In the genomic region with DNA sequence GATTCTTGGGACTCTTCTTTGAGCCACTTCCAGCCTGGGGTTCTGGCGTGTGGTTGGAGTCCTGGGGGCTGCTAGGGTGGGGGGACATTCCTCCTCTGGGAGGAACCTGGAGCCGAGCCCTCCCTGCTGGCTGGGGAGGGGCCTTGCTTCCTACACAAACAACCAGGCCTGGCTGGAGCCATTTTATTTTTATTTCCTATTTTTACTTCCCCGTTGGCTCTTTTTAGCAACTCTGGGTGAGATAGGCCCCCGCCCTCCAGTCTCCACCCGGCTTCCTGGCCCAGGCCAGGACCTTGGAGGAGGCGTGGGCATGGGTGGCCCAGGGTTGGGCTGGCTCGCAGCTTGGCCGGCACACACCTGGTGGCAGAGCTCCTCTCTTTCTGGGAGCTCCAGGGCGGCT, we compare ENCODE assay signal across 2 cellular contexts.
TF ChIP-seq lines count a peak whose summit lies in the region.

No MANE protein-coding gene starts in this region.

TF ChIP-seq in liver, 16 proteins besides CTCF, POLR2A, EP300 and RAD21:
- no peak for TF ChIP-seq NR2F2 (IDR thresholded peaks at IDR 0.05)
- TF ChIP-seq YY1 (IDR thresholded peaks at IDR 0.05), result no peak
- TF ChIP-seq TAF1 (conservative IDR thresholded peaks at IDR 0.05), result no peak
- TF ChIP-seq HNF4A (conservative IDR thresholded peaks at IDR 0.05), result no peak
- no peak for TF ChIP-seq SP1 (IDR thresholded peaks at IDR 0.05)
- no peak for TF ChIP-seq RXRA (IDR thresholded peaks at IDR 0.05)
- no peak for TF ChIP-seq FOXA2 (IDR thresholded peaks at IDR 0.05)
- TF ChIP-seq HNF4G (IDR thresholded peaks at IDR 0.05), result no peak
- TF ChIP-seq FOXA1 (IDR thresholded peaks at IDR 0.05), result no peak
- TF ChIP-seq, protein P1, sequence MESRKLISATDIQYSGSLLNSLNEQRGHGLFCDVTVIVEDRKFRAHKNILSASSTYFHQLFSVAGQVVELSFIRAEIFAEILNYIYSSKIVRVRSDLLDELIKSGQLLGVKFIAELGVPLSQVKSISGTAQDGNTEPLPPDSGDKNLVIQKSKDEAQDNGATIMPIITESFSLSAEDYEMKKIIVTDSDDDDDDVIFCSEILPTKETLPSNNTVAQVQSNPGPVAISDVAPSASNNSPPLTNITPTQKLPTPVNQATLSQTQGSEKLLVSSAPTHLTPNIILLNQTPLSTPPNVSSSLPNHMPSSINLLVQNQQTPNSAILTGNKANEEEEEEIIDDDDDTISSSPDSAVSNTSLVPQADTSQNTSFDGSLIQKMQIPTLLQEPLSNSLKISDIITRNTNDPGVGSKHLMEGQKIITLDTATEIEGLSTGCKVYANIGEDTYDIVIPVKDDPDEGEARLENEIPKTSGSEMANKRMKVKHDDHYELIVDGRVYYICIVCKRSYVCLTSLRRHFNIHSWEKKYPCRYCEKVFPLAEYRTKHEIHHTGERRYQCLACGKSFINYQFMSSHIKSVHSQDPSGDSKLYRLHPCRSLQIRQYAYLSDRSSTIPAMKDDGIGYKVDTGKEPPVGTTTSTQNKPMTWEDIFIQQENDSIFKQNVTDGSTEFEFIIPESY (IDR thresholded peaks at IDR 0.05), result no peak
- no peak for TF ChIP-seq GABPA (IDR thresholded peaks at IDR 0.05 in 1 of 2, conservative IDR thresholded peaks at IDR 0.05 in 1 of 2)
- TF ChIP-seq JUND (IDR thresholded peaks at IDR 0.05), result no peak
- TF ChIP-seq, protein P2, sequence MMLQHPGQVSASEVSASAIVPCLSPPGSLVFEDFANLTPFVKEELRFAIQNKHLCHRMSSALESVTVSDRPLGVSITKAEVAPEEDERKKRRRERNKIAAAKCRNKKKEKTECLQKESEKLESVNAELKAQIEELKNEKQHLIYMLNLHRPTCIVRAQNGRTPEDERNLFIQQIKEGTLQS (IDR thresholded peaks at IDR 0.05), result no peak
- no peak for TF ChIP-seq EGR1 (IDR thresholded peaks at IDR 0.05; ENCODE audit: low read depth in 2 of 2)
- TF ChIP-seq, protein P3, sequence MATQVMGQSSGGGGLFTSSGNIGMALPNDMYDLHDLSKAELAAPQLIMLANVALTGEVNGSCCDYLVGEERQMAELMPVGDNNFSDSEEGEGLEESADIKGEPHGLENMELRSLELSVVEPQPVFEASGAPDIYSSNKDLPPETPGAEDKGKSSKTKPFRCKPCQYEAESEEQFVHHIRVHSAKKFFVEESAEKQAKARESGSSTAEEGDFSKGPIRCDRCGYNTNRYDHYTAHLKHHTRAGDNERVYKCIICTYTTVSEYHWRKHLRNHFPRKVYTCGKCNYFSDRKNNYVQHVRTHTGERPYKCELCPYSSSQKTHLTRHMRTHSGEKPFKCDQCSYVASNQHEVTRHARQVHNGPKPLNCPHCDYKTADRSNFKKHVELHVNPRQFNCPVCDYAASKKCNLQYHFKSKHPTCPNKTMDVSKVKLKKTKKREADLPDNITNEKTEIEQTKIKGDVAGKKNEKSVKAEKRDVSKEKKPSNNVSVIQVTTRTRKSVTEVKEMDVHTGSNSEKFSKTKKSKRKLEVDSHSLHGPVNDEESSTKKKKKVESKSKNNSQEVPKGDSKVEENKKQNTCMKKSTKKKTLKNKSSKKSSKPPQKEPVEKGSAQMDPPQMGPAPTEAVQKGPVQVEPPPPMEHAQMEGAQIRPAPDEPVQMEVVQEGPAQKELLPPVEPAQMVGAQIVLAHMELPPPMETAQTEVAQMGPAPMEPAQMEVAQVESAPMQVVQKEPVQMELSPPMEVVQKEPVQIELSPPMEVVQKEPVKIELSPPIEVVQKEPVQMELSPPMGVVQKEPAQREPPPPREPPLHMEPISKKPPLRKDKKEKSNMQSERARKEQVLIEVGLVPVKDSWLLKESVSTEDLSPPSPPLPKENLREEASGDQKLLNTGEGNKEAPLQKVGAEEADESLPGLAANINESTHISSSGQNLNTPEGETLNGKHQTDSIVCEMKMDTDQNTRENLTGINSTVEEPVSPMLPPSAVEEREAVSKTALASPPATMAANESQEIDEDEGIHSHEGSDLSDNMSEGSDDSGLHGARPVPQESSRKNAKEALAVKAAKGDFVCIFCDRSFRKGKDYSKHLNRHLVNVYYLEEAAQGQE (IDR thresholded peaks at IDR 0.05), result no peak
- TF ChIP-seq, protein P4, sequence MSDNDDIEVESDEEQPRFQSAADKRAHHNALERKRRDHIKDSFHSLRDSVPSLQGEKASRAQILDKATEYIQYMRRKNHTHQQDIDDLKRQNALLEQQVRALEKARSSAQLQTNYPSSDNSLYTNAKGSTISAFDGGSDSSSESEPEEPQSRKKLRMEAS (IDR thresholded peaks at IDR 0.05), result no peak

TF ChIP-seq in HepG2, 621 proteins besides CTCF, POLR2A, EP300 and RAD21:
- TF ChIP-seq KDM2A (CRISPR knock-in tag; IDR thresholded peaks at IDR 0.05; ENCODE audit: borderline replicate concordance, low read depth), result no peak
- no peak for TF ChIP-seq ZNF619 (CRISPR knock-in tag; IDR thresholded peaks at IDR 0.05)
- TF ChIP-seq, protein P5, sequence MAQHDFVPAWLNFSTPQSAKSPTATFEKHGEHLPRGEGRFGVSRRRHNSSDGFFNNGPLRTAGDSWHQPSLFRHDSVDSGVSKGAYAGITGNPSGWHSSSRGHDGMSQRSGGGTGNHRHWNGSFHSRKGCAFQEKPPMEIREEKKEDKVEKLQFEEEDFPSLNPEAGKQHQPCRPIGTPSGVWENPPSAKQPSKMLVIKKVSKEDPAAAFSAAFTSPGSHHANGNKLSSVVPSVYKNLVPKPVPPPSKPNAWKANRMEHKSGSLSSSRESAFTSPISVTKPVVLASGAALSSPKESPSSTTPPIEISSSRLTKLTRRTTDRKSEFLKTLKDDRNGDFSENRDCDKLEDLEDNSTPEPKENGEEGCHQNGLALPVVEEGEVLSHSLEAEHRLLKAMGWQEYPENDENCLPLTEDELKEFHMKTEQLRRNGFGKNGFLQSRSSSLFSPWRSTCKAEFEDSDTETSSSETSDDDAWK (CRISPR knock-in tag; IDR thresholded peaks at IDR 0.05), result no peak
- TF ChIP-seq, protein P6, sequence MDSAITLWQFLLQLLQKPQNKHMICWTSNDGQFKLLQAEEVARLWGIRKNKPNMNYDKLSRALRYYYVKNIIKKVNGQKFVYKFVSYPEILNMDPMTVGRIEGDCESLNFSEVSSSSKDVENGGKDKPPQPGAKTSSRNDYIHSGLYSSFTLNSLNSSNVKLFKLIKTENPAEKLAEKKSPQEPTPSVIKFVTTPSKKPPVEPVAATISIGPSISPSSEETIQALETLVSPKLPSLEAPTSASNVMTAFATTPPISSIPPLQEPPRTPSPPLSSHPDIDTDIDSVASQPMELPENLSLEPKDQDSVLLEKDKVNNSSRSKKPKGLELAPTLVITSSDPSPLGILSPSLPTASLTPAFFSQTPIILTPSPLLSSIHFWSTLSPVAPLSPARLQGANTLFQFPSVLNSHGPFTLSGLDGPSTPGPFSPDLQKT (CRISPR knock-in tag; IDR thresholded peaks at IDR 0.05; ENCODE audit: borderline replicate concordance), result no peak
- TF ChIP-seq, protein P7, sequence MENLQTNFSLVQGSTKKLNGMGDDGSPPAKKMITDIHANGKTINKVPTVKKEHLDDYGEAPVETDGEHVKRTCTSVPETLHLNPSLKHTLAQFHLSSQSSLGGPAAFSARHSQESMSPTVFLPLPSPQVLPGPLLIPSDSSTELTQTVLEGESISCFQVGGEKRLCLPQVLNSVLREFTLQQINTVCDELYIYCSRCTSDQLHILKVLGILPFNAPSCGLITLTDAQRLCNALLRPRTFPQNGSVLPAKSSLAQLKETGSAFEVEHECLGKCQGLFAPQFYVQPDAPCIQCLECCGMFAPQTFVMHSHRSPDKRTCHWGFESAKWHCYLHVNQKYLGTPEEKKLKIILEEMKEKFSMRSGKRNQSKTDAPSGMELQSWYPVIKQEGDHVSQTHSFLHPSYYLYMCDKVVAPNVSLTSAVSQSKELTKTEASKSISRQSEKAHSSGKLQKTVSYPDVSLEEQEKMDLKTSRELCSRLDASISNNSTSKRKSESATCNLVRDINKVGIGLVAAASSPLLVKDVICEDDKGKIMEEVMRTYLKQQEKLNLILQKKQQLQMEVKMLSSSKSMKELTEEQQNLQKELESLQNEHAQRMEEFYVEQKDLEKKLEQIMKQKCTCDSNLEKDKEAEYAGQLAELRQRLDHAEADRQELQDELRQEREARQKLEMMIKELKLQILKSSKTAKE (CRISPR knock-in tag; IDR thresholded peaks at IDR 0.05; ENCODE audit: borderline replicate concordance), result no peak
- TF ChIP-seq XRCC5 (optimal IDR thresholded peaks at IDR 0.05; ENCODE audit: low read length), result no peak
- TF ChIP-seq ZNF292 (CRISPR knock-in tag; IDR thresholded peaks at IDR 0.05; ENCODE audit: borderline replicate concordance, low read depth), result no peak
- TF ChIP-seq HMGA1 (CRISPR knock-in tag; conservative IDR thresholded peaks at IDR 0.05), result no peak
- no peak for TF ChIP-seq ZMYM4 (CRISPR knock-in tag; IDR thresholded peaks at IDR 0.05)
TF ChIP-seq in HepG2: peak in this region for 0.
